ENCODE assay signal across 15 cellular contexts in the genomic region with DNA sequence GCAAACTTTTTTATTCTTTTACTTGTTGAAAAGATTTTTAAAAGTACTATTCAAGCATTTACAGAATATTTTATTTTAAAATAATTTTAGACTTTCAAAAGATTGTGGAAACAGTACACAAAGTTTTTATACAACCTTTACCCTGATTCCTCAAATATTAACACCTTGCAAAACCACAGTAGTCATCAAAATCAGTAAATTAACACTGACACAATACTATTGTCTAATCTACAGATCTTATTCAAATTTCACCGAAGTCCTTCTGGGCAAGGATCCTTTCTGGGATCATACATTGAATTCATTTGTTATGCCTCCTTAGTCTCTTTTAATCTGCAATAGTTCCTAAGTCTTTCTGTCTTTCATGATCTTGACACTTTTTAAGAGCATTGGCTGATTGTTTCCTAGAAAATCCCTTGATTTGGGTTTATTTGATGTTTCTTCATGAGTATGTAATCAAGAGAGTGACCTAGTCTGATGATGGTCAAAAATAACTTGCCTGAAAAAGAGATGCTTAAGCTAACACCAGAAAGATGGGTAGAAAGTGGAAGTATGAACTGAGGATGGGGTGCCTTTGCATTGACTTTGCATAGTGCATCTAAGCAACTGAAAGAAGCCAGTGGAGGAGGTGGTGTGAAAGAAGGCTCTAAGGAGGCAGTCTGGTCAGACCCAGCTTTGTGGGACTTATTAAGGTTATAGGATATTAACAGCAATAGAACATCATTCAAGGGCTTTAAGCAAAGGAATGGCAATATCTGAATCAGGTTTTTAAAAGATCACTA. TPM values are rescaled to one million over a fixed set of nuclear protein-coding genes. Genes with fewer than 3 reads are reported as not detected.
A peak's percentile ranks its signal among the peaks of the same experiment; 100 is the strongest.
DNase-seq lines count a peak whose midpoint lies in the region; ATAC-seq lines count a peak whose summit lies in the region.
"Had no signal": no experiment of that assay in that cellular context is flagged by ENCODE, and none has a peak within 500 bp of the region (broad histone marks: within the 10 kb centered on the region; RNA-seq: fewer than 3 reads in every experiment).

No MANE protein-coding gene starts in this region.

- H3K36me3 Mint-ChIP-seq in activated T-helper 2 cell treated with anti-CD3 and anti-CD28 coated beads, Interferon-gamma antibody, Interleukin-2, Interleukin-4, amounts not matched to agents 10 μg/mL and 5 μg/mL and 100 μg/mL, durations not matched to agents 14 hours and 24 hours and 36 hours (ENCODE audit: low read depth) = peaks cover 46% of the 10 kb centered on the region

- peak; percentile 61 for ATAC-seq in GM18520 (IDR thresholded peaks at IDR 0.05; ENCODE audit: unreplicated experiment)
- peak; percentile 63 for ATAC-seq in GM21447 (IDR thresholded peaks at IDR 0.05; ENCODE audit: unreplicated experiment)
- ATAC-seq in HG03097 (IDR thresholded peaks at IDR 0.05; ENCODE audit: low FRiP score, unreplicated experiment) = peak; percentile 44

- peaks cover 75% of the 10 kb centered on the region for H3K4me1 Mint-ChIP-seq in activated T-helper 2 cell treated with anti-CD3 and anti-CD28 coated beads, Interferon-gamma antibody, Interleukin-2, Interleukin-4, amounts not matched to agents 10 μg/mL and 5 μg/mL and 100 μg/mL, durations not matched to agents 14 hours and 24 hours and 36 hours (ENCODE audit: low read depth)

- H3K27ac Mint-ChIP-seq in activated T-helper 2 cell treated with anti-CD3 and anti-CD28 coated beads, Interferon-gamma antibody, Interleukin-2, Interleukin-4, amounts not matched to agents 10 μg/mL and 5 μg/mL and 100 μg/mL, durations not matched to agents 14 hours and 24 hours and 36 hours = peak overlapping the region; percentile 0

- no peak overlapping the region for H3K4me3 Mint-ChIP-seq in activated T-helper 2 cell treated with anti-CD3 and anti-CD28 coated beads, Interferon-gamma antibody, Interleukin-2, Interleukin-4, amounts not matched to agents 10 μg/mL and 5 μg/mL and 100 μg/mL, durations not matched to agents 14 hours and 24 hours and 36 hours (ENCODE audit: low read depth)

- no peak for DNase-seq in activated T-helper 2 cell treated with anti-CD3 and anti-CD28 coated beads, Interferon-gamma antibody, Interleukin-2, Interleukin-4, amounts not matched to agents 10 μg/mL and 5 μg/mL and 100 μg/mL, durations not matched to agents 14 hours and 24 hours and 36 hours (ENCODE audit: low spot score)
- no peak for DNase-seq in H4 (ENCODE audit: low spot score)
- DNase-seq in DMS153 treated with DMSO at 0.1 percent for 48 hours (lab: John Stamatoyannopoulos, UW; ENCODE audit: unreplicated experiment) = no peak
- no peak for DNase-seq in HUDEP-2 (lab: John Stamatoyannopoulos, UW; ENCODE audit: unreplicated experiment in 76 of 76)
- DNase-seq in T-helper 1 cell = no peak
- DNase-seq: activated CD4-positive, CD25-positive, alpha-beta regulatory T cell; activated effector memory CD4-positive, alpha-beta T cell treated with Interleukin-2 at 50 U/mL for 16 hours; Caco-2; cerebellar nuclear complex; NCI-H187 treated with DMSO at 0.1 percent for 48 hours; occipital lobe; transverse colon had no signal

- H3K9me3 Mint-ChIP-seq in activated T-helper 2 cell treated with anti-CD3 and anti-CD28 coated beads, Interferon-gamma antibody, Interleukin-2, Interleukin-4, amounts not matched to agents 10 μg/mL and 5 μg/mL and 100 μg/mL, durations not matched to agents 14 hours and 24 hours and 36 hours = no peaks in the 10 kb centered on the region

- intact Hi-C loops in activated T-helper 2 cell treated with anti-CD3 and anti-CD28 coated beads, Interferon-gamma antibody, Interleukin-2, Interleukin-4, amounts not matched to agents 10 μg/mL and 5 μg/mL and 100 μg/mL, durations not matched to agents 14 hours and 24 hours and 36 hours (cut with micrococcal nuclease) = no loop called here

- no peaks in the 10 kb centered on the region for H3K27me3 Mint-ChIP-seq in activated T-helper 2 cell treated with anti-CD3 and anti-CD28 coated beads, Interferon-gamma antibody, Interleukin-2, Interleukin-4, amounts not matched to agents 10 μg/mL and 5 μg/mL and 100 μg/mL, durations not matched to agents 14 hours and 24 hours and 36 hours (ENCODE audit: low read depth)

RNA-seq across cellular contexts. Expression of gene STAMBPL1, which starts 9.7 kb away (rescaled TPM):
- total RNA-seq in activated T-helper 2 cell treated with anti-CD3 and anti-CD28 coated beads, Interferon-gamma antibody, Interleukin-2, Interleukin-4, amounts not matched to agents 10 μg/mL and 5 μg/mL and 100 μg/mL, durations not matched to agents 14 hours and 24 hours and 36 hours = 44.2 and 47.2 TPM in 2 replicates
- 9.0 and 15.0 TPM in 2 replicates for total RNA-seq in H4 (2014; rRNA removed; shearing (Covaris generic))

RNA-seq across cellular contexts. Expression of gene ANKRD22, which starts 38.1 kb away (rescaled TPM):
- total RNA-seq in activated T-helper 2 cell treated with anti-CD3 and anti-CD28 coated beads, Interferon-gamma antibody, Interleukin-2, Interleukin-4, amounts not matched to agents 10 μg/mL and 5 μg/mL and 100 μg/mL, durations not matched to agents 14 hours and 24 hours and 36 hours = not detected in 2 replicates
- not detected in 2 replicates for total RNA-seq in H4 (2014; rRNA removed; shearing (Covaris generic))
- total RNA-seq: Caco-2 had no signal
